In genomic region chr12:48119078-48119833, GRCh38 we compare ENCODE assay signal across 8 cellular contexts. TPM values are rescaled to one million over a fixed set of nuclear protein-coding genes. Genes with fewer than 3 reads are reported as not detected.
A peak's percentile ranks its signal among the peaks of the same experiment; 100 is the strongest.
DNase-seq lines count a peak whose midpoint lies in the region; ATAC-seq and TF ChIP-seq lines count a peak whose summit lies in the region.

Gene PFKM (plus strand): TSS chr12:48119364. CDS start chr12:48122775, 3,411 bp downstream.

- DNase-seq in NCI-H1694 (lab: John Stamatoyannopoulos, UW), result peak; percentile 72
- peak in 4 of 5 experiments; percentile 36 to 92 (median 50) for DNase-seq in T-helper 2 cell
- peak; percentile 39 to 93 for DNase-seq in ascending aorta (ENCODE audit: low spot score in 2 of 2)
- peak; percentile 86 to 92 (median 88) for DNase-seq in right cardiac atrium
- no peak for DNase-seq in KG1 (lab: John Stamatoyannopoulos, UW)

- ATAC-seq in GM18498 (IDR thresholded peaks at IDR 0.05; ENCODE audit: unreplicated experiment), result peak; percentile 100
- peak; percentile 100 for ATAC-seq in HG02870 (IDR thresholded peaks at IDR 0.05; ENCODE audit: unreplicated experiment)
- peak; percentile 99 for ATAC-seq in right cardiac atrium

- H3K27ac ChIP-seq in ascending aorta (peak within 1 kb of the TSS; percentile 9 to 63), right cardiac atrium (ENCODE audit: low read length) (peak within 1 kb of the TSS; percentile 74), rectal smooth muscle tissue (ENCODE audit: low read depth, low read length) (peak within 1 kb of the TSS; percentile 64)

- H3K36me3 ChIP-seq in ascending aorta (peaks cover 4 to 13% of the 10 kb centered on the region in 2 donors), rectal smooth muscle tissue (ENCODE audit: control insufficient read depth, insufficient read depth, low read length) (peaks cover 3% of the 10 kb centered on the region)

- intact Hi-C loops in ascending aorta (cut with DNase I) (loop anchor here (1.0 kb wide), 1 partner anchor 13 kb away; the partner anchor contains the start of gene SENP1), right cardiac atrium (cut with DNase I) (loop anchor here in 1 of 4 donors (10.0 kb wide), 1 partner anchor 46 kb away; no protein-coding TSS in a partner anchor)

- H3K9me3 ChIP-seq in ascending aorta (no peaks in the 10 kb centered on the region), right cardiac atrium (ENCODE audit: control insufficient read depth, low read length) (no peaks in the 10 kb centered on the region)

- H3K9ac ChIP-seq in rectal smooth muscle tissue (ENCODE audit: low read length), result no peak within 1 kb of the TSS

- WGBS in right cardiac atrium, result under 1% methylated on average over 20 of the region's 20 CpGs

- peak within 1 kb of the TSS; percentile 63 to 79 for H3K4me3 ChIP-seq in ascending aorta
- H3K4me3 ChIP-seq in right cardiac atrium (ENCODE audit: low read length), result peak within 1 kb of the TSS; percentile 88
- H3K4me3 ChIP-seq in rectal smooth muscle tissue (ENCODE audit: low read length), result peak within 1 kb of the TSS; percentile 81

- H3K4me1 ChIP-seq in ascending aorta, result peaks cover 2 to 5% of the 10 kb centered on the region in 2 donors
- H3K4me1 ChIP-seq in right cardiac atrium (ENCODE audit: control insufficient read depth, insufficient read depth, low read length), result no peaks in the 10 kb centered on the region
- peaks cover 6% of the 10 kb centered on the region for H3K4me1 ChIP-seq in rectal smooth muscle tissue (ENCODE audit: control insufficient read depth, insufficient read depth, low read length)

- no peaks in the 10 kb centered on the region for H3K27me3 ChIP-seq in ascending aorta
- no peaks in the 10 kb centered on the region for H3K27me3 ChIP-seq in right cardiac atrium (ENCODE audit: control insufficient read depth, insufficient read depth)
- no peaks in the 10 kb centered on the region for H3K27me3 ChIP-seq in rectal smooth muscle tissue (ENCODE audit: control insufficient read depth, insufficient read depth, low read length)

- TF ChIP-seq CTCF in ascending aorta (IDR thresholded peaks at IDR 0.05), result no peak

RNA-seq across cellular contexts. Expression of gene PFKM, which starts in this region (rescaled TPM):
- total RNA-seq in ascending aorta (19.6 TPM), right cardiac atrium (100 to 1,000 TPM; 322 to 429 (median 358) TPM)
- polyA plus RNA-seq in right cardiac atrium, result 204 TPM

Comparison
In these comparisons a context has a peak if more than half of its experiments do, and no peak if none do; other contexts are left out.
1. RNA of gene PFKM (total RNA-seq): 322 to 429 TPM in right cardiac atrium; 19.6 TPM in ascending aorta (single experiment); every median in the first group is over 10 times any median in the second.
2. Peak in every context shown above with its lines, with median percentiles within 50 percentile points of each other: ATAC-seq, H3K27ac ChIP-seq and H3K4me3 ChIP-seq.